Comparison of ENCODE assay signal across 11 cellular contexts in the genomic region with DNA sequence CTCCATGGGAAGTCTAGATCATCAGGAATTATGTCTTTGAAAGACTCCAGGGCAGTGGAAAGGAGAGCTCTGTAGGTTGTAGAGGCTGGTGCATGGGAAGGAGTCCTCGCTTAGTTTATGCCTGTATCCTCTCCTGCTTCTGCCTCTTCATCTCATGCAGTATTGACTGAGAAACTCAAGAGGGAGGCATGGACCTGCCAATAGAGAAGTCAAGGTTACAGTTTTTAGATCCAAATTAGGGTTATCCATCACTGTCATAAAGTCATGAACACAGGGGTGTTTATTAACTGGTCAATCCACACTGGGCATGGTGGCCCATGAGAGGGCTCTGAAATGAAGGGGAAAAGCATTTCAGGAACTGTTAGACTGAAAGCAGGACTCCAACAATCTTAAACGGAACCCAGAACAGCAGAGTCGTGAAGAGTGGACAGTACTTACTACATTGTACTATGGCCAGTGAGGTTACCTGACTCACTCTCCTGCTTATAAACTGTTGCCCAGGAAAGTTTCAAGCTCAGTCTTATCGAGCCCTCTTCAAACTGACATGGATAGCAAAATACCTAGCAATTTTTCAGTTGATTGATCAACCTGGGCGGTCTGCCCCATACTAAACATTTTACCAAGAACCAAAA. TPM values are rescaled to one million over a fixed set of nuclear protein-coding genes. Genes with fewer than 3 reads are reported as not detected.
DNase-seq lines count a peak whose midpoint lies in the region; ATAC-seq and TF ChIP-seq lines count a peak whose summit lies in the region.
"Had no signal": no experiment of that assay in that cellular context is flagged by ENCODE, and none has a peak within 500 bp of the region (broad histone marks: within the 10 kb centered on the region; RNA-seq: fewer than 3 reads in every experiment).

No MANE protein-coding gene starts in this region.

- no peak overlapping the region for H3K27ac Mint-ChIP-seq in CD4-positive, CD25-positive, alpha-beta regulatory T cell
- no peak overlapping the region for H3K27ac Mint-ChIP-seq in activated CD8-positive, alpha-beta T cell treated with anti-CD3 and anti-CD28 coated beads for 36 hours

- TF ChIP-seq POLR2A in ovary (IDR thresholded peaks at IDR 0.05): no peak

- H3K27me3 Mint-ChIP-seq in CD4-positive, CD25-positive, alpha-beta regulatory T cell: peaks cover 24% of the 10 kb centered on the region
- H3K27me3 Mint-ChIP-seq in activated CD8-positive, alpha-beta T cell treated with anti-CD3 and anti-CD28 coated beads for 36 hours: peaks cover 3% of the 10 kb centered on the region

- H3K9me3 Mint-ChIP-seq in CD4-positive, CD25-positive, alpha-beta regulatory T cell: peaks cover 0 to 16% (median 5%) of the 10 kb centered on the region in 7 donors
- H3K9me3 Mint-ChIP-seq in activated CD8-positive, alpha-beta T cell treated with anti-CD3 and anti-CD28 coated beads for 36 hours: peaks cover 12% of the 10 kb centered on the region

- H3K36me3 ChIP-seq in CD4-positive, CD25-positive, alpha-beta regulatory T cell (ENCODE audit: control insufficient read depth, insufficient read depth, low read length): no peaks in the 10 kb centered on the region
- H3K36me3 ChIP-seq in ovary: no peaks in the 10 kb centered on the region
- H3K36me3 ChIP-seq: neutrophil had no signal

- peaks cover 11% of the 10 kb centered on the region for H3K36me3 Mint-ChIP-seq in CD4-positive, CD25-positive, alpha-beta regulatory T cell
- peaks cover 1% of the 10 kb centered on the region for H3K36me3 Mint-ChIP-seq in activated CD8-positive, alpha-beta T cell treated with anti-CD3 and anti-CD28 coated beads for 36 hours (ENCODE audit: low read depth)

- CTCF ChIA-PET in activated CD8-positive, alpha-beta T cell treated with anti-CD3 and anti-CD28 coated beads for 36 hours (lab: Charles Lee): interaction anchor here (0.7 to 7.6 kb wide), 10 partner anchors 9 to 368 kb away, joined by 3 to 49 read pairs (median 4); no protein-coding TSS in a partner anchor

- TF ChIP-seq EP300 in ovary (IDR thresholded peaks at IDR 0.05): no peak

- peak in 2 of 3 donors; percentile 7 to 11 for DNase-seq in CD4-positive, CD25-positive, alpha-beta regulatory T cell
- DNase-seq in activated CD8-positive, alpha-beta T cell treated with anti-CD3 and anti-CD28 coated beads for 36 hours: no peak
- DNase-seq in foreskin melanocyte: no peak
- DNase-seq in NCI-H1930 (lab: John Stamatoyannopoulos, UW): no peak
- DNase-seq in ovary: no peak
- no peak for DNase-seq in SIG-M5 (lab: John Stamatoyannopoulos, UW)
- DNase-seq: NCI-H187 treated with DMSO at 0.1 percent for 48 hours had no signal

- no peaks in the 10 kb centered on the region for H3K27me3 ChIP-seq in CD4-positive, CD25-positive, alpha-beta regulatory T cell (ENCODE audit: control insufficient read depth, insufficient read depth, low read length)
- no peaks in the 10 kb centered on the region for H3K27me3 ChIP-seq in ovary
- H3K27me3 ChIP-seq: neutrophil had no signal

- H3K4me3 ChIP-seq in CD4-positive, CD25-positive, alpha-beta regulatory T cell (ENCODE audit: low read depth, low read length): no peak overlapping the region
- no peak overlapping the region for H3K4me3 ChIP-seq in ovary

- WGBS in ovary, 3 donors: 86 to 90% (median 87%) methylated on average over 5 of the region's 5 CpGs

- intact Hi-C loops in activated CD8-positive, alpha-beta T cell treated with anti-CD3 and anti-CD28 coated beads for 36 hours (cut with micrococcal nuclease): no loop called here
- intact Hi-C loops in ovary (cut with DNase I): no loop called here

- TF ChIP-seq CTCF in activated CD8-positive, alpha-beta T cell treated with anti-CD3 and anti-CD28 coated beads for 36 hours (IDR thresholded peaks at IDR 0.05): no peak
- no peak for TF ChIP-seq CTCF in ovary (IDR thresholded peaks at IDR 0.05)

- H3K9me3 ChIP-seq in CD4-positive, CD25-positive, alpha-beta regulatory T cell (ENCODE audit: control insufficient read depth in 2 of 2, low read length in 2 of 2): peaks cover 10 to 14% of the 10 kb centered on the region in 2 experiments
- H3K9me3 ChIP-seq in ovary: no peaks in the 10 kb centered on the region
- H3K9me3 ChIP-seq: neutrophil had no signal

- no peak overlapping the region for H3K27ac ChIP-seq in CD4-positive, CD25-positive, alpha-beta regulatory T cell (ENCODE audit: insufficient read depth, low read length, poor library complexity, severe bottlenecking)
- no peak overlapping the region for H3K27ac ChIP-seq in ovary
- H3K27ac ChIP-seq: neutrophil had no signal

- no peak overlapping the region for H3K4me3 Mint-ChIP-seq in CD4-positive, CD25-positive, alpha-beta regulatory T cell
- no peak overlapping the region for H3K4me3 Mint-ChIP-seq in activated CD8-positive, alpha-beta T cell treated with anti-CD3 and anti-CD28 coated beads for 36 hours

- no peaks in the 10 kb centered on the region for H3K4me1 ChIP-seq in CD4-positive, CD25-positive, alpha-beta regulatory T cell (ENCODE audit: control insufficient read depth, insufficient read depth, low read length, poor library complexity, severe bottlenecking)
- H3K4me1 ChIP-seq in ovary (ENCODE audit: insufficient read depth): no peaks in the 10 kb centered on the region

- POLR2A ChIA-PET in activated CD8-positive, alpha-beta T cell treated with anti-CD3 and anti-CD28 coated beads for 36 hours (lab: Charles Lee): no interaction called here

- peaks cover 0 to 5% (median 5%) of the 10 kb centered on the region in 4 donors for H3K4me1 Mint-ChIP-seq in CD4-positive, CD25-positive, alpha-beta regulatory T cell
- H3K4me1 Mint-ChIP-seq in activated CD8-positive, alpha-beta T cell treated with anti-CD3 and anti-CD28 coated beads for 36 hours (ENCODE audit: low read depth): peaks cover 11% of the 10 kb centered on the region

- peak in 1 of 2 donors; percentile 44 for ATAC-seq in CD4-positive, CD25-positive, alpha-beta regulatory T cell (ENCODE audit: low read depth in 2 of 2)
- peak; percentile 88 for ATAC-seq in GM18909 (IDR thresholded peaks at IDR 0.05; ENCODE audit: poor library complexity, unreplicated experiment)
- peak; percentile 58 for ATAC-seq in HG03135 (IDR thresholded peaks at IDR 0.05; ENCODE audit: unreplicated experiment)
- ATAC-seq in activated CD8-positive, alpha-beta T cell treated with anti-CD3 and anti-CD28 coated beads for 36 hours: peak; percentile 51
- ATAC-seq: esophagus mucosa had no signal

RNA-seq across cellular contexts. Expression of gene DHRS7, which starts 30.1 kb away (rescaled TPM):
- total RNA-seq in CD4-positive, CD25-positive, alpha-beta regulatory T cell: 34.6 TPM
- 100 to 1,000 TPM; 172 to 210 (median 182) TPM for polyA plus RNA-seq in CD4-positive, CD25-positive, alpha-beta regulatory T cell
- total RNA-seq in activated CD8-positive, alpha-beta T cell treated with anti-CD3 and anti-CD28 coated beads for 36 hours: 10 to 100 TPM; 46.4 to 46.6 TPM
- total RNA-seq in ovary: 10 to 100 TPM; 57.5 to 71.6 (median 59.7) TPM
- 10 to 100 TPM; 62.0 to 96.7 TPM for polyA plus RNA-seq in ovary

RNA-seq across cellular contexts. Expression of gene PPM1A, which starts 53.7 kb away (rescaled TPM):
- 83.3 TPM for total RNA-seq in CD4-positive, CD25-positive, alpha-beta regulatory T cell
- 10 to 100 TPM; 15.0 to 25.1 (median 20.4) TPM for polyA plus RNA-seq in CD4-positive, CD25-positive, alpha-beta regulatory T cell
- 10 to 100 TPM; 40.0 to 40.5 TPM for total RNA-seq in activated CD8-positive, alpha-beta T cell treated with anti-CD3 and anti-CD28 coated beads for 36 hours
- 10 to 100 TPM; 24.4 to 44.7 (median 43.2) TPM for total RNA-seq in ovary
- 10 to 100 TPM; 15.0 to 34.2 TPM for polyA plus RNA-seq in ovary

Comparison
In these comparisons a context has a peak if more than half of its experiments do, and no peak if none do; other contexts are left out.
1. DNase-seq: peak in CD4-positive, CD25-positive, alpha-beta regulatory T cell (2 of 3); none in activated CD8-positive, alpha-beta T cell treated with anti-CD3 and anti-CD28 coated beads for 36 hours (single experiment), foreskin melanocyte (single experiment), NCI-H1930 (0 of 2), ovary (0 of 5) and SIG-M5 (single experiment).